1 cellular context compared by ENCODE assay signal in genomic region chr14:96362071-96362964, GRCh38.
TF ChIP-seq lines count a peak whose summit lies in the region.

No MANE protein-coding gene starts in this region.

TF ChIP-seq in A549, 52 proteins besides CTCF, POLR2A, EP300 and RAD21 (continued from another document):
- TF ChIP-seq MAX (IDR thresholded peaks at IDR 0.05): peak; percentile 41; the same call in 1 of the 2 replicates
- peak; percentile 100 for TF ChIP-seq MAFK (IDR thresholded peaks at IDR 0.05; ENCODE audit: partially characterized antibody)
